Comparison of ENCODE assay signal across 13 cellular contexts in genomic region chr1:53121319-53122172, GRCh38. TPM values are rescaled to one million over a fixed set of nuclear protein-coding genes. Genes with fewer than 3 reads are reported as not detected.
DNase-seq lines count a peak whose midpoint lies in the region; TF ChIP-seq lines count a peak whose summit lies in the region.
"Had no signal": no experiment of that assay in that cellular context is flagged by ENCODE, and none has a peak within 500 bp of the region (broad histone marks: within the 10 kb centered on the region; RNA-seq: fewer than 3 reads in every experiment).

No MANE protein-coding gene starts in this region.

- H3K9me3 Mint-ChIP-seq in type B pancreatic cell: no peaks in the 10 kb centered on the region
- no peaks in the 10 kb centered on the region for H3K9me3 Mint-ChIP-seq in activated T-helper 2 cell treated with anti-CD3 and anti-CD28 coated beads, Interferon-gamma antibody, Interleukin-2, Interleukin-4, amounts not matched to agents 10 μg/mL and 5 μg/mL and 100 μg/mL, durations not matched to agents 14 hours and 24 hours and 36 hours
- H3K9me3 Mint-ChIP-seq: CD4-positive, alpha-beta T cell had no signal

- TF ChIP-seq CTCF in type B pancreatic cell (conservative IDR thresholded peaks at IDR 0.05): no peak

- DNase-seq in activated gamma-delta T cell treated with Interleukin-2 at 50 U/mL for 16 hours (peak; percentile 8), activated gamma-delta T cell (lab: John Stamatoyannopoulos, UW) (no peak), SK-N-DZ (ENCODE audit: low spot score) (peak; percentile 52), iPS-NIHi11 (ENCODE audit: low spot score) (peak; percentile 41), type B pancreatic cell (ENCODE audit: extremely low spot score, unreplicated experiment) (no peak), Karpas-422 (no peak), MV-4-11 (lab: John Stamatoyannopoulos, UW) (no peak)
- DNase-seq in activated T-helper 2 cell treated with anti-CD3 and anti-CD28 coated beads, Interferon-gamma antibody, Interleukin-2, Interleukin-4, amounts not matched to agents 10 μg/mL and 5 μg/mL and 100 μg/mL, durations not matched to agents 14 hours and 24 hours and 36 hours (ENCODE audit: low spot score): no peak
- DNase-seq: activated CD4-positive, alpha-beta T cell treated with anti-CD3 and anti-CD28 coated beads, Interleukin-2, amount 50 U/mL, for 1 hour; CD4-positive, alpha-beta T cell; Kasumi-1 had no signal

- no peak overlapping the region for H3K4me3 Mint-ChIP-seq in type B pancreatic cell
- H3K4me3 Mint-ChIP-seq in activated T-helper 2 cell treated with anti-CD3 and anti-CD28 coated beads, Interferon-gamma antibody, Interleukin-2, Interleukin-4, amounts not matched to agents 10 μg/mL and 5 μg/mL and 100 μg/mL, durations not matched to agents 14 hours and 24 hours and 36 hours (ENCODE audit: low read depth): no peak overlapping the region
- H3K4me3 Mint-ChIP-seq: CD4-positive, alpha-beta T cell had no signal

- no peak overlapping the region for H2AFZ ChIP-seq in Karpas-422 (ENCODE audit: low read length)

- no peaks in the 10 kb centered on the region for H3K36me3 ChIP-seq in Karpas-422 (ENCODE audit: insufficient read depth, low read length)
- H3K36me3 ChIP-seq: thoracic aorta had no signal

- no peak overlapping the region for H3K27ac ChIP-seq in Karpas-422 (ENCODE audit: low read length)

- H3K4me1 Mint-ChIP-seq in type B pancreatic cell (ENCODE audit: unreplicated experiment): peaks cover 44% of the 10 kb centered on the region
- no peaks in the 10 kb centered on the region for H3K4me1 Mint-ChIP-seq in activated T-helper 2 cell treated with anti-CD3 and anti-CD28 coated beads, Interferon-gamma antibody, Interleukin-2, Interleukin-4, amounts not matched to agents 10 μg/mL and 5 μg/mL and 100 μg/mL, durations not matched to agents 14 hours and 24 hours and 36 hours (ENCODE audit: low read depth)

- no peaks in the 10 kb centered on the region for H4K20me1 ChIP-seq in Karpas-422 (ENCODE audit: insufficient read depth, low read depth, low read length)

- intact Hi-C loops in activated T-helper 2 cell treated with anti-CD3 and anti-CD28 coated beads, Interferon-gamma antibody, Interleukin-2, Interleukin-4, amounts not matched to agents 10 μg/mL and 5 μg/mL and 100 μg/mL, durations not matched to agents 14 hours and 24 hours and 36 hours (cut with micrococcal nuclease): no loop called here

- H3K9me3 ChIP-seq in Karpas-422 (ENCODE audit: low read length): no peaks in the 10 kb centered on the region
- H3K9me3 ChIP-seq: thoracic aorta had no signal

- H3K27me3 ChIP-seq in Karpas-422 (ENCODE audit: low read length): no peaks in the 10 kb centered on the region

- H3K4me2 ChIP-seq in Karpas-422 (ENCODE audit: low read depth, low read length, poor library complexity, severe bottlenecking): no peak overlapping the region

- H3K27ac Mint-ChIP-seq in type B pancreatic cell: peak overlapping the region; percentile 50
- no peak overlapping the region for H3K27ac Mint-ChIP-seq in activated T-helper 2 cell treated with anti-CD3 and anti-CD28 coated beads, Interferon-gamma antibody, Interleukin-2, Interleukin-4, amounts not matched to agents 10 μg/mL and 5 μg/mL and 100 μg/mL, durations not matched to agents 14 hours and 24 hours and 36 hours
- H3K27ac Mint-ChIP-seq: CD4-positive, alpha-beta T cell had no signal

- no peaks in the 10 kb centered on the region for H3K4me1 ChIP-seq in Karpas-422 (ENCODE audit: low read length)

- no peaks in the 10 kb centered on the region for H3K9me2 ChIP-seq in Karpas-422 (replicated peaks; ENCODE audit: insufficient read depth, low read length)

- no peaks in the 10 kb centered on the region for H3K36me3 Mint-ChIP-seq in type B pancreatic cell
- H3K36me3 Mint-ChIP-seq in activated T-helper 2 cell treated with anti-CD3 and anti-CD28 coated beads, Interferon-gamma antibody, Interleukin-2, Interleukin-4, amounts not matched to agents 10 μg/mL and 5 μg/mL and 100 μg/mL, durations not matched to agents 14 hours and 24 hours and 36 hours (ENCODE audit: low read depth): no peaks in the 10 kb centered on the region

- H3K4me3 ChIP-seq in Karpas-422 (ENCODE audit: low read length): no peak overlapping the region
- H3K4me3 ChIP-seq: thoracic aorta had no signal

- no peaks in the 10 kb centered on the region for H3K79me2 ChIP-seq in Karpas-422 (ENCODE audit: low read length)

- no peak overlapping the region for H3K9ac ChIP-seq in Karpas-422 (ENCODE audit: low read length)

- peaks cover 19% of the 10 kb centered on the region for H3K27me3 Mint-ChIP-seq in type B pancreatic cell
- peaks cover 1% of the 10 kb centered on the region for H3K27me3 Mint-ChIP-seq in activated T-helper 2 cell treated with anti-CD3 and anti-CD28 coated beads, Interferon-gamma antibody, Interleukin-2, Interleukin-4, amounts not matched to agents 10 μg/mL and 5 μg/mL and 100 μg/mL, durations not matched to agents 14 hours and 24 hours and 36 hours (ENCODE audit: low read depth)
- H3K27me3 Mint-ChIP-seq: CD4-positive, alpha-beta T cell had no signal

RNA-seq across cellular contexts. Expression of gene SLC1A7, which starts 20.9 kb away (rescaled TPM):
- 0.68 and 0.79 TPM in 2 replicates for polyA plus RNA-seq in SK-N-DZ (2014; cell fraction: cytosol; rRNA removed)
- 2.2 and 2.3 TPM in 2 replicates for polyA plus RNA-seq in SK-N-DZ (2014; cell fraction: nucleus; rRNA removed)
- total RNA-seq in type B pancreatic cell (ENCODE audit: low replicate concordance): not detected in 2 replicates
- total RNA-seq in Karpas-422 (2014; rRNA removed; shearing (Covaris generic); ENCODE audit: low replicate concordance): not detected in 2 replicates
- total RNA-seq in activated T-helper 2 cell treated with anti-CD3 and anti-CD28 coated beads, Interferon-gamma antibody, Interleukin-2, Interleukin-4, amounts not matched to agents 10 μg/mL and 5 μg/mL and 100 μg/mL, durations not matched to agents 14 hours and 24 hours and 36 hours: not detected in 2 replicates
- total RNA-seq: CD4-positive, alpha-beta T cell; endothelial cell of umbilical vein had no signal
- polyA plus RNA-seq: endothelial cell of umbilical vein had no signal

RNA-seq across cellular contexts. Expression of gene PODN, which starts 59.5 kb away (rescaled TPM):
- polyA plus RNA-seq in SK-N-DZ (2014; cell fraction: cytosol; rRNA removed): 0.88 and 1.2 TPM in 2 replicates
- 1.8 and 3.4 TPM in 2 replicates for polyA plus RNA-seq in SK-N-DZ (2014; cell fraction: nucleus; rRNA removed)
- 2.8 and 3.2 TPM in 2 replicates for total RNA-seq in type B pancreatic cell (ENCODE audit: low replicate concordance)
- not detected in 2 replicates for total RNA-seq in Karpas-422 (2014; rRNA removed; shearing (Covaris generic); ENCODE audit: low replicate concordance)
- not detected in 2 replicates for total RNA-seq in activated T-helper 2 cell treated with anti-CD3 and anti-CD28 coated beads, Interferon-gamma antibody, Interleukin-2, Interleukin-4, amounts not matched to agents 10 μg/mL and 5 μg/mL and 100 μg/mL, durations not matched to agents 14 hours and 24 hours and 36 hours
- total RNA-seq: CD4-positive, alpha-beta T cell had no signal

Comparison
In these comparisons a context has a peak if more than half of its experiments do, and no peak if none do; other contexts are left out.
1. DNase-seq: peak in activated gamma-delta T cell treated with Interleukin-2 at 50 U/mL for 16 hours (single experiment), SK-N-DZ (single experiment) and iPS-NIHi11 (single experiment); none in activated gamma-delta T cell (single experiment), type B pancreatic cell (single experiment), Karpas-422 (single experiment), activated T-helper 2 cell treated with anti-CD3 and anti-CD28 coated beads, Interferon-gamma antibody, Interleukin-2, Interleukin-4, amounts not matched to agents 10 μg/mL and 5 μg/mL and 100 μg/mL, durations not matched to agents 14 hours and 24 hours and 36 hours (single experiment) and MV-4-11 (single experiment).